33 cellular contexts compared by ENCODE assay signal in the genomic region with DNA sequence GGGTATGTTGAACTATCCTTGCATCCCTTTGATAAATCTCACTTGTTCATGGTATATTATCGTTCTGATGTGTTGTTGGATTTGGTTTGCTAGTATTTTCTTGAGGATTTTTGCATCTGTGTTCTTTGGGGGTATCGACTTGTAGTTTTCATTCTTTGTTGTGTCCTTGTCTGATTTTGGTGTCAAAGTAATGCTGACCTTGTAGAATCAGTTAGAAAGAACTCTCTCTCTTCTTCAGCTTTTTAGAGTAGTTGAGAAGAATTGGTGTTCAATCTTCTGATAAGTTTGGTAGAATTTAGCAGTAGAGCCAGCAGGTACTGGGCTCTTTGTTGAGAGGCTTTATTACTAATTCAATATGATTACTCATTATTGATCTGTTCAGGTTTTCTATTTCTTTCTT.
"Had no signal": no experiment of that assay in that cellular context is flagged by ENCODE, and none has a peak within 500 bp of the region (broad histone marks: within the 10 kb centered on the region; RNA-seq: fewer than 3 reads in every experiment).

No MANE protein-coding gene starts in this region.

- FAIRE-seq: astrocyte, bronchial epithelial cell had no signal

- DNase-seq: activated effector memory CD4-positive, alpha-beta T cell treated with anti-CD3 and anti-CD28 coated beads, Interleukin-2, amount 50 U/mL, for 16 hours; activated effector memory CD4-positive, alpha-beta T cell treated with Interleukin-2 at 50 U/mL for 16 hours; activated gamma-delta T cell; activated gamma-delta T cell treated with Interleukin-2 at 50 U/mL for 16 hours; activated naive CD4-positive, alpha-beta T cell; activated naive CD4-positive, alpha-beta T cell treated with anti-CD3 and anti-CD28 coated beads for 36 hours; activated naive CD4-positive, alpha-beta T cell treated with anti-CD3 and anti-CD28 coated beads, Interleukin-2, amount 10 ng/mL, durations not matched to agents 7 days and 5 days; activated naive CD4-positive, alpha-beta T cell treated with anti-CD3 and anti-CD28 coated beads, Interleukin-2, amount 50 U/mL, for 16 hours; activated naive CD4-positive, alpha-beta T cell treated with Interleukin-2 at 50 U/mL for 16 hours; activated naive CD8-positive, alpha-beta T cell treated with anti-CD3 and anti-CD28 coated beads for 36 hours; activated naive CD8-positive, alpha-beta T cell treated with anti-CD3 and anti-CD28 coated beads, Interleukin-2, amount 10 ng/mL, durations not matched to agents 7 days and 5 days; activated naive CD8-positive, alpha-beta T cell treated with anti-CD3 and anti-CD28 coated beads, Interleukin-2, amount 50 U/mL, for 24 hours; activated T-cell treated with anti-CD3 and anti-CD28 coated beads, Interleukin-2, amount 50 U/mL, for 24 hours; activated T-cell treated with anti-CD3 and anti-CD28 coated beads, Interleukin-2, amount 50 U/mL, for 4 hours; activated T-cell treated with anti-CD3 and anti-CD28 coated beads, Interleukin-2, amount 50 U/mL, for 48 hours; activated T-cell treated with anti-CD3 and anti-CD28 coated beads, Interleukin-2, amount 50 U/mL, for 72 hours; adrenal gland; amniotic stem cell; amygdala; anterior cingulate cortex; aorta; body of pancreas; brain microvascular endothelial cell; caudate nucleus; central memory CD4-positive, alpha-beta T cell; cerebellar nuclear complex had no signal

- H3K9me3 ChIP-seq: adrenal gland, ascending aorta, body of pancreas, breast epithelium had no signal

- H3K27me3 ChIP-seq: adrenal gland, ascending aorta, body of pancreas, brain microvascular endothelial cell, breast epithelium, cardiac muscle cell had no signal

- H3K4me3 ChIP-seq: adrenal gland, ascending aorta, body of pancreas, breast epithelium, cardiac muscle cell had no signal

- H3K36me3 ChIP-seq: adrenal gland, ascending aorta, brain microvascular endothelial cell, breast epithelium, cardiac muscle cell had no signal

- ATAC-seq: activated naive CD4-positive, alpha-beta T cell treated with anti-CD3 and anti-CD28 coated beads, Interleukin-2, amount 50 U/mL, for 72 hours; activated naive CD8-positive, alpha-beta T cell treated with anti-CD3 and anti-CD28 coated beads, Interleukin-2, amount 50 U/mL, for 24 hours; activated T-cell treated with anti-CD3 and anti-CD28 coated beads, Interleukin-2, amount 50 U/mL, for 4 hours; activated T-cell treated with anti-CD3 and anti-CD28 coated beads, Interleukin-2, amount 50 U/mL, for 72 hours; activated T-helper 17 cell treated with anti-CD3 and anti-CD28 coated beads, Interleukin-2, amount 50 U/mL, for 72 hours; body of pancreas had no signal

- H3K4me1 ChIP-seq: adrenal gland, ascending aorta, body of pancreas, breast epithelium had no signal

- H3K27ac ChIP-seq: adrenal gland, ascending aorta, body of pancreas, brain microvascular endothelial cell, breast epithelium, cardiac muscle cell had no signal
